8 cellular contexts compared by ENCODE assay signal in the genomic region with DNA sequence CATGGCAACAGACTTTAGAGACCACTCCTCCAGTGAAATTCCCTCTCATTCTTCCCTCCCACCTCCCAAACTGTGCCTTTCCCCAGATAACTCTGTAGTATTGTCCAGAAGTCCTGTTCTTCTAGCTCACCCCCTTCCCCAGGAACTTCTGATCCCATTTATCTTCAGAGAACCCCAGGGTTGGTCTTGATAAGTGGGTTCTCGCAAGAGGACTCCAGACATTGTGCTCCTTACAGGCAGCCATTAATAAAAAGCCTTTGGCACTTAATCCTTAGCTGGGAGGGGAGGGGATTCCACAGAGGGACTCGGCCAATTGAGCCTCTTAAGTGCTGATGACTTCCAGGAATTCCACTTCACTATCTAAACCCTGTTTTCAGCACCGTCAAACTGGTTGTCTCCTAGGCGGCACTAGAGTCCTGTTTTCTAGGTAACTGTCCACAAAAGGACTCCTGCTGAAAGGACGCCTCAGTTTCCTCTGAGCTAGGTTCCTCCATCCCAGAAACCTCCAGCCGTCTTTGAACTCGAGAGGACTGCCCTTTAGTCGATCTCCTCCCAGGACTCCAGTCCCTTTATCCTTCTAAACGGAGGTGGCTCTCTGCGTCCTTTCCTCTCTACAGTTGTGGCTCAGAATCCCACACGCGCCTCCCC. TPM values are rescaled to one million over a fixed set of nuclear protein-coding genes. Genes with fewer than 3 reads are reported as not detected.
DNase-seq lines count a peak whose midpoint lies in the region; ATAC-seq and TF ChIP-seq lines count a peak whose summit lies in the region.

No MANE protein-coding gene starts in this region.

- CTCF ChIA-PET in CD8-positive, alpha-beta T cell (lab: Charles Lee), result interaction anchor here (0.9 to 6.5 kb wide), 10 partner anchors 10 to 464 kb away, joined by 3 to 40 read pairs (median 8); no protein-coding TSS in a partner anchor

- POLR2A ChIA-PET in CD8-positive, alpha-beta T cell (lab: Charles Lee), result interaction anchor here (1.0 to 3.4 kb wide), 4 partner anchors 10 to 660 kb away, joined by 3 to 15 read pairs (median 4); a partner anchor contains a TSS

- no peak for TF ChIP-seq CTCF in CD8-positive, alpha-beta T cell (IDR thresholded peaks at IDR 0.05)
- TF ChIP-seq CTCF in Loucy (conservative IDR thresholded peaks at IDR 0.05; ENCODE audit: low read length) (no peak), brain (conservative IDR thresholded peaks at IDR 0.05) (peak in 1 of 2 experiments; percentile 15), lower lobe of right lung (IDR thresholded peaks at IDR 0.05) (no peak)

- H3F3A ChIP-seq in Loucy (ENCODE audit: low read depth), result peaks cover 8% of the 10 kb centered on the region; the same call in 1 of the 2 replicates

- intact Hi-C loops in CD8-positive, alpha-beta T cell (cut with DNase I, micrococcal nuclease), result loop anchor here (2.0 to 10.0 kb wide), 5 partner anchors 26 to 1771 kb away; a partner anchor contains a TSS
- intact Hi-C loops in lower lobe of right lung (cut with DNase I), result loop anchor here (10.0 kb wide), 1 partner anchor 58 kb away; no protein-coding TSS in a partner anchor

- peaks cover 76% of the 10 kb centered on the region for H3K4me1 ChIP-seq in CD8-positive, alpha-beta T cell (ENCODE audit: insufficient read depth, low read length)
- H3K4me1 ChIP-seq in Loucy (ENCODE audit: insufficient read depth, low read length, poor library complexity, severe bottlenecking), result peaks cover 51% of the 10 kb centered on the region
- peaks cover 73% of the 10 kb centered on the region for H3K4me1 ChIP-seq in lower lobe of right lung

- no peaks in the 10 kb centered on the region for H3K9me3 Mint-ChIP-seq in CD8-positive, alpha-beta T cell
- no peaks in the 10 kb centered on the region for H3K9me3 Mint-ChIP-seq in brain

- no peaks in the 10 kb centered on the region for H3K36me3 Mint-ChIP-seq in CD8-positive, alpha-beta T cell
- peaks cover 26% of the 10 kb centered on the region for H3K36me3 Mint-ChIP-seq in brain

- H3K27ac ChIP-seq in CD8-positive, alpha-beta T cell (ENCODE audit: low read depth, low read length), result no peak overlapping the region
- H3K27ac ChIP-seq in lower lobe of right lung, result peak overlapping the region; percentile 83

- H3K9me3 ChIP-seq in CD8-positive, alpha-beta T cell (ENCODE audit: low read length), result no peaks in the 10 kb centered on the region
- H3K9me3 ChIP-seq in Loucy (ENCODE audit: insufficient read depth, low read depth, low read length) (no peaks in the 10 kb centered on the region), lower lobe of right lung (no peaks in the 10 kb centered on the region)

- ATAC-seq in CD8-positive, alpha-beta T cell, result no peak
- ATAC-seq in lower lobe of right lung (peak in 1 of 2 donors; percentile 0), HG03354 (IDR thresholded peaks at IDR 0.05; ENCODE audit: poor library complexity, severe bottlenecking, unreplicated experiment) (no peak), GM18873 (IDR thresholded peaks at IDR 0.05; ENCODE audit: low FRiP score, unreplicated experiment) (no peak)

- H3K36me3 ChIP-seq in CD8-positive, alpha-beta T cell (ENCODE audit: insufficient read depth, low read length), result no peaks in the 10 kb centered on the region
- H3K36me3 ChIP-seq in Loucy (ENCODE audit: insufficient read depth, low read length) (no peaks in the 10 kb centered on the region), lower lobe of right lung (no peaks in the 10 kb centered on the region)

- no peak for DNase-seq in CD8-positive, alpha-beta T cell
- DNase-seq in lower lobe of right lung, result no peak
- DNase-seq in NAMALWA (ENCODE audit: low spot score), result no peak
- no peak for DNase-seq in dedifferentiated amniotic fluid mesenchymal stem cell (ENCODE audit: extremely low spot score)

- no peaks in the 10 kb centered on the region for H3K9me2 ChIP-seq in Loucy (replicated peaks; ENCODE audit: low read depth, low read length)

- peak overlapping the region; percentile 91 for H3K4me2 ChIP-seq in Loucy (ENCODE audit: low read depth, low read length, poor library complexity, severe bottlenecking)

- H3K4me1 Mint-ChIP-seq in CD8-positive, alpha-beta T cell (ENCODE audit: low read depth), result peaks cover 69% of the 10 kb centered on the region
- peaks cover 76% of the 10 kb centered on the region for H3K4me1 Mint-ChIP-seq in brain

- peak overlapping the region; percentile 57; the same call in 1 of the 2 replicates for H2AFZ ChIP-seq in Loucy (ENCODE audit: low read length)

- H3K9ac ChIP-seq in Loucy (ENCODE audit: low read depth, low read length, poor library complexity, severe bottlenecking), result no peak overlapping the region

- peak overlapping the region; percentile 89 for H3K4me3 Mint-ChIP-seq in CD8-positive, alpha-beta T cell
- peak overlapping the region; percentile 65 to 83 (median 80) for H3K4me3 Mint-ChIP-seq in brain

- H3K27ac Mint-ChIP-seq in CD8-positive, alpha-beta T cell, result peak overlapping the region; percentile 76
- H3K27ac Mint-ChIP-seq in brain, result peak overlapping the region; percentile 60 to 96 (median 72)

- H3K27me3 Mint-ChIP-seq in CD8-positive, alpha-beta T cell (ENCODE audit: low read depth), result peaks cover 23% of the 10 kb centered on the region
- peaks cover 5% of the 10 kb centered on the region for H3K27me3 Mint-ChIP-seq in brain

- H3K27me3 ChIP-seq in CD8-positive, alpha-beta T cell (ENCODE audit: insufficient read depth, low read length), result peaks cover 27% of the 10 kb centered on the region
- H3K27me3 ChIP-seq in Loucy (ENCODE audit: insufficient read depth, low read length, poor library complexity, severe bottlenecking) (no peaks in the 10 kb centered on the region), lower lobe of right lung (ENCODE audit: low read depth) (peaks cover 40% of the 10 kb centered on the region)

- peaks cover 12% of the 10 kb centered on the region for H4K20me1 ChIP-seq in Loucy (ENCODE audit: insufficient read depth, low read length, poor library complexity, severe bottlenecking)

- H3K79me2 ChIP-seq in Loucy (ENCODE audit: insufficient read depth, low read length), result no peaks in the 10 kb centered on the region

- H3K4me3 ChIP-seq in CD8-positive, alpha-beta T cell (ENCODE audit: low read depth, low read length), result peak overlapping the region; percentile 58
- H3K4me3 ChIP-seq in Loucy (ENCODE audit: low read length, poor library complexity, severe bottlenecking), result peak overlapping the region; percentile 71
- peak overlapping the region; percentile 59 for H3K4me3 ChIP-seq in lower lobe of right lung

RNA-seq across cellular contexts. Expression of a gene that starts 2.0 kb away (rescaled TPM):
- total RNA-seq in CD8-positive, alpha-beta T cell, result 100 to 1,000 TPM in 1 of 2 experiments, 10 to 100 TPM in 1; 86.0 to 107 TPM
- polyA plus RNA-seq in brain (ENCODE audit: insufficient read depth, low read depth, low replicate concordance), result 50.0 TPM
- 316 TPM for total RNA-seq in lower lobe of right lung

RNA-seq across cellular contexts. Expression of a gene that starts 26.5 kb away (rescaled TPM):
- total RNA-seq in CD8-positive, alpha-beta T cell, result 10 to 100 TPM; 93.8 to 95.3 TPM
- polyA plus RNA-seq in brain (ENCODE audit: insufficient read depth, low read depth, low replicate concordance), result 57.3 TPM
- total RNA-seq in lower lobe of right lung, result 91.2 TPM
